In the genomic region with DNA sequence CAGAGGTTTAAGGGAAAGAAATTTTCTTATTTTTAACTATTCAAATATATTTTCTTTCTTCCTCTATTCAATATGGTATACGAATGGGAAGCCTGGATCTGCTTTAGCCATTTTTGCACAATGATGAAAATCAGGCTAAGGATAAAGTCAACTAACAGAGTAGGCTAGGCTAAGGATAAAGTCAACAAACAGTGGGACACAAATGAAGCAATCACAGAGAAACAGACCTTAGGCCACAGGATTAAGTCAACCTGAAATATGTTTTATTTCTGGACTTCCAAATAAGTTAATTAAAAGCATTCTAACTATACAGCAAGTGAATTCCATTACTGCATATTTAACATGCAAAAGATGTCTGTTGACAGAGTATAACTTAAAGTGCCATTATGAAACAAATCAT, we compare ENCODE assay signal across 27 cellular contexts. TPM values are rescaled to one million over a fixed set of nuclear protein-coding genes. Genes with fewer than 3 reads are reported as not detected.
"Had no signal": no experiment of that assay in that cellular context is flagged by ENCODE, and none has a peak within 500 bp of the region (broad histone marks: within the 10 kb centered on the region; RNA-seq: fewer than 3 reads in every experiment).

No MANE protein-coding gene starts in this region.

- H3K4me2 ChIP-seq: SK-N-SH had no signal

- H3K4me3 ChIP-seq: MG63, SJCRH30 had no signal

- H3K9me3 ChIP-seq: MG63, SJCRH30, SK-N-SH had no signal

- H3K9ac ChIP-seq: SK-N-SH had no signal

- H3K4me1 ChIP-seq: SJCRH30 had no signal

- ATAC-seq: activated CD8-positive, alpha-beta memory T cell treated with anti-CD3 and anti-CD28 coated beads, Interleukin-2, amount 10 ng/mL, durations not matched to agents 7 days and 5 days; Panc1; Right ventricle myocardium inferior had no signal

- H3K27me3 ChIP-seq: MG63, SJCRH30 had no signal

- H3K27ac ChIP-seq: SJCRH30 had no signal

- DNase-seq: activated B cell treated with CpG ODN at 0.5 μM for 24 hours; activated CD4-positive, alpha-beta T cell treated with anti-CD3 and anti-CD28 coated beads for 1 hour; activated CD4-positive, alpha-beta T cell treated with anti-CD3 and anti-CD28 coated beads, Interleukin-2, amount 10 ng/mL, durations not matched to agents 24 days and 14 days; activated CD4-positive, alpha-beta T cell treated with anti-CD3 and anti-CD28 coated beads, Interleukin-2, amount 50 U/mL, for 48 hours; activated CD8-positive, alpha-beta memory T cell treated with anti-CD3 and anti-CD28 coated beads, Interleukin-2, amount 10 ng/mL, durations not matched to agents 7 days and 5 days; activated effector memory CD4-positive, alpha-beta T cell treated with Interleukin-2 at 50 U/mL for 16 hours; activated naive CD4-positive, alpha-beta T cell; activated T-cell treated with anti-CD3 and anti-CD28 coated beads, Interleukin-2, amount 50 U/mL, for 24 hours; amniotic stem cell; MG63; NCI-H1092 treated with DMSO at 0.1 percent for 48 hours; NCI-H1417 treated with DMSO at 0.1 percent for 48 hours; NCI-H1694; NCI-H2029; NCI-H2107; NCI-H2171 treated with DMSO at 0.1 percent for 48 hours; NCI-H226; NCI-H526; OCI-M1; RPMI8226; SJCRH30; SK-N-SH; T-helper 1 cell had no signal

- H3K36me3 ChIP-seq: MG63, SJCRH30 had no signal

RNA-seq across cellular contexts. Expression of gene DYNLT3, which starts 17.0 kb away (rescaled TPM):
- total RNA-seq: SJCRH30 had no signal

RNA-seq across cellular contexts. Expression of gene CYBB, which starts 50.5 kb away (rescaled TPM):
- total RNA-seq: activated CD4-positive, alpha-beta T cell treated with anti-CD3 and anti-CD28 coated beads, Interleukin-2, amount 10 ng/mL, durations not matched to agents 24 days and 14 days; activated CD8-positive, alpha-beta memory T cell treated with anti-CD3 and anti-CD28 coated beads, Interleukin-2, amount 10 ng/mL, durations not matched to agents 7 days and 5 days; activated T-helper 1 cell treated with anti-CD3 and anti-CD28 coated beads, Interleukin-12 subunit alpha, Interleukin-12 subunit beta, Interleukin-2, Interleukin-4 antibody, amounts not matched to agents 30 ng/mL and 10 ng/mL and 1 ng/mL, durations not matched to agents 14 hours and 24 hours and 36 hours; NCI-H460; SJCRH30 had no signal
- polyA plus RNA-seq: SK-N-SH had no signal
